In genomic region chr1:172399369-172400072, GRCh38 we compare ENCODE assay signal across 1 cellular context.
TF ChIP-seq lines count a peak whose summit lies in the region.

No MANE protein-coding gene starts in this region.

TF ChIP-seq in SK-N-SH, 30 proteins besides CTCF, POLR2A, EP300 and RAD21 (continued from another document):
- TF ChIP-seq NFIC (IDR thresholded peaks at IDR 0.05; ENCODE audit: borderline replicate concordance) (0 out of 2 replicates have a peak, but pooled peaks have one; percentile 54), PBX3 (IDR thresholded peaks at IDR 0.05) (peak; percentile 57), USF2 (IDR thresholded peaks at IDR 0.05; ENCODE audit: borderline replicate concordance, low read depth, low read length) (no peak), MAX (IDR thresholded peaks at IDR 0.05; ENCODE audit: low read depth) (peak; percentile 39; the same call in 1 of the 2 replicates), NRF1 (IDR thresholded peaks at IDR 0.05; ENCODE audit: low read depth, low read length) (no peak), ZBTB33 (IDR thresholded peaks at IDR 0.05; ENCODE audit: borderline replicate concordance, low read depth) (no peak), CHD2 (IDR thresholded peaks at IDR 0.05; ENCODE audit: low read length, partially characterized antibody) (no peak), FOXJ3 (CRISPR knock-in tag; IDR thresholded peaks at IDR 0.05) (no peak), YY1 (IDR thresholded peaks at IDR 0.05; ENCODE audit: low read depth) (0 out of 2 replicates have a peak, but pooled peaks have one; percentile 26), RXRA (IDR thresholded peaks at IDR 0.05; ENCODE audit: borderline replicate concordance, low read depth) (no peak), USF1 (IDR thresholded peaks at IDR 0.05; ENCODE audit: borderline replicate concordance, low read depth) (no peak), FOSL2 (IDR thresholded peaks at IDR 0.05; ENCODE audit: borderline replicate concordance, low read depth) (peak; percentile 57; the same call in 1 of the 2 replicates), RCOR1 (IDR thresholded peaks at IDR 0.05; ENCODE audit: low read length) (no peak), SMC3 (IDR thresholded peaks at IDR 0.05; ENCODE audit: low read depth, low read length) (peak; percentile 70)
TF ChIP-seq in SK-N-SH: peak in this region for 11.
